Comparison of ENCODE assay signal across 8 cellular contexts in the genomic region with DNA sequence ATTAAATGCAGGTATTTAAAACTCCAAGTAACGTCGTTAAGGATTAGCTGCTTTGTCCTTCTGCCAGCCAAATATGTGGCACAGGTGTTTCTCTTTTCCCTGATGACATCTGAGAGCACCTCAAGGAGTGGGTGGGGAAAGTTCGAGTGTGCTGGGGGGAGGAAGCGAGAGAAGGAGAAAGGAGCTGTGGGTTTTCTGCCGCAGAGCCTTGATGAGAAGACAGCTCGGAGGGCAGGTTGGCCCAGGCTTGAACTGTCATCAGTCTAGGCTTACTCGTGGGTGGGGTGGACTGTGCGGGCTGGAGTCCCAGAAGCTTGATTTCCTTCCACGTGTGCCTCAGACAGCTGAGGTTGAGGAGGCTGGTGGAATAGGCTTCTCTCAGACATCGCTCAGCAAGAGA. TPM values are rescaled to one million over a fixed set of nuclear protein-coding genes. Genes with fewer than 3 reads are reported as not detected.
DNase-seq lines count a peak whose midpoint lies in the region; ATAC-seq and TF ChIP-seq lines count a peak whose summit lies in the region.

No MANE protein-coding gene starts in this region.

- TF ChIP-seq CTCF in heart right ventricle (IDR thresholded peaks at IDR 0.05), result no peak

- intact Hi-C loops in activated CD4-positive, alpha-beta T cell treated with anti-CD3 and anti-CD28 coated beads, Interleukin-2, amount 10 ng/mL, durations not matched to agents 24 days and 14 days (cut with micrococcal nuclease), result loop anchor here (1.0 to 5.0 kb wide), 2 partner anchors 14 to 124 kb away; no protein-coding TSS in a partner anchor
- intact Hi-C loops in heart right ventricle (cut with DNase I), result loop anchor here in 1 of 10 donors (10.0 kb wide), 1 partner anchor 143 kb away; no protein-coding TSS in a partner anchor

- ATAC-seq in GM19025 (IDR thresholded peaks at IDR 0.05; ENCODE audit: low read depth, unreplicated experiment), result peak; percentile 45
- peak; percentile 35 for ATAC-seq in HG03064 (IDR thresholded peaks at IDR 0.05; ENCODE audit: low read depth, unreplicated experiment)
- ATAC-seq in esophagus mucosa, result peak; percentile 76
- no peak for ATAC-seq in heart right ventricle

- no peak for TF ChIP-seq POLR2A in erythroblast (IDR thresholded peaks at IDR 0.05; ENCODE audit: low read length)

- peak overlapping the region in 1 of 10 donors; percentile 2 for H3K27ac ChIP-seq in heart right ventricle

- H3K36me3 ChIP-seq in heart right ventricle, result peaks cover 0 to 9% (median 0%) of the 10 kb centered on the region in 9 donors

- H3K4me1 Mint-ChIP-seq in activated CD4-positive, alpha-beta T cell treated with anti-CD3 and anti-CD28 coated beads, Interleukin-2, amount 10 ng/mL, durations not matched to agents 24 days and 14 days, result peaks cover 87% of the 10 kb centered on the region

- H3K27me3 Mint-ChIP-seq in activated CD4-positive, alpha-beta T cell treated with anti-CD3 and anti-CD28 coated beads, Interleukin-2, amount 10 ng/mL, durations not matched to agents 24 days and 14 days, result no peaks in the 10 kb centered on the region

- peaks cover 6% of the 10 kb centered on the region for H3K9me3 Mint-ChIP-seq in activated CD4-positive, alpha-beta T cell treated with anti-CD3 and anti-CD28 coated beads, Interleukin-2, amount 10 ng/mL, durations not matched to agents 24 days and 14 days

- 54 to 64% methylated on average over 10 of the region's 10 CpGs for WGBS in heart right ventricle, 2 donors

- H3K27ac Mint-ChIP-seq in activated CD4-positive, alpha-beta T cell treated with anti-CD3 and anti-CD28 coated beads, Interleukin-2, amount 10 ng/mL, durations not matched to agents 24 days and 14 days, result peak overlapping the region; percentile 78

- no peak overlapping the region for H3K4me3 ChIP-seq in heart right ventricle

- peaks cover 0 to 11% (median 0%) of the 10 kb centered on the region in 7 donors for H3K27me3 ChIP-seq in heart right ventricle

- H3K4me1 ChIP-seq in heart right ventricle, result peaks cover 3 to 70% (median 29%) of the 10 kb centered on the region in 9 donors

- H3K9me3 ChIP-seq in heart right ventricle, result no peaks in the 10 kb centered on the region

- peak; percentile 91 for DNase-seq in activated CD4-positive, alpha-beta T cell treated with anti-CD3 and anti-CD28 coated beads, Interleukin-2, amount 10 ng/mL, durations not matched to agents 24 days and 14 days
- peak; percentile 82 for DNase-seq in stimulated activated CD8-positive, alpha-beta memory T cell treated with anti-CD3 and anti-CD28 coated beads, Interleukin-4, amount 100 ng/mL, for 48 hours
- DNase-seq in heart right ventricle, result no peak
- DNase-seq in erythroblast (lab: John Stamatoyannopoulos, UW), result no peak
- no peak for DNase-seq in ecto neural progenitor cell (ENCODE audit: low spot score)

- H3K4me3 Mint-ChIP-seq in activated CD4-positive, alpha-beta T cell treated with anti-CD3 and anti-CD28 coated beads, Interleukin-2, amount 10 ng/mL, durations not matched to agents 24 days and 14 days, result peak overlapping the region; percentile 72

- H3K36me3 Mint-ChIP-seq in activated CD4-positive, alpha-beta T cell treated with anti-CD3 and anti-CD28 coated beads, Interleukin-2, amount 10 ng/mL, durations not matched to agents 24 days and 14 days (ENCODE audit: low read depth), result peaks cover 36% of the 10 kb centered on the region

RNA-seq across cellular contexts. Expression of a gene that starts 15.9 kb away (rescaled TPM):
- total RNA-seq in activated CD4-positive, alpha-beta T cell treated with anti-CD3 and anti-CD28 coated beads, Interleukin-2, amount 10 ng/mL, durations not matched to agents 24 days and 14 days, result 28.4 and 30.3 TPM in 2 replicates
- total RNA-seq in esophagus mucosa (14.3 TPM), heart right ventricle (10 to 100 TPM in 3 of 10 donors, 1 to 10 TPM in 7; 4.7 to 15.1 (median 9.0) TPM)
- under 1 TPM; 0.26 to 0.51 TPM for polyA plus RNA-seq in heart right ventricle

Comparison
In these comparisons a context has a peak if more than half of its experiments do, and no peak if none do; other contexts are left out.
1. ATAC-seq: peak in GM19025 (single experiment), HG03064 (single experiment) and esophagus mucosa (single experiment); none in heart right ventricle (0 of 8).
2. DNase-seq: peak in activated CD4-positive, alpha-beta T cell treated with anti-CD3 and anti-CD28 coated beads, Interleukin-2, amount 10 ng/mL, durations not matched to agents 24 days and 14 days (single experiment) and stimulated activated CD8-positive, alpha-beta memory T cell treated with anti-CD3 and anti-CD28 coated beads, Interleukin-4, amount 100 ng/mL, for 48 hours (single experiment); none in heart right ventricle (0 of 2), erythroblast (0 of 2) and ecto neural progenitor cell (single experiment).